In genomic region chr13:91741925-91742324, GRCh38 we compare ENCODE assay signal across 31 cellular contexts.
"Had no signal": no experiment of that assay in that cellular context is flagged by ENCODE, and none has a peak within 500 bp of the region (broad histone marks: within the 10 kb centered on the region; RNA-seq: fewer than 3 reads in every experiment).

No MANE protein-coding gene starts in this region.

- H3K4me1 Mint-ChIP-seq: activated CD4-positive, alpha-beta memory T cell treated with anti-CD3 and anti-CD28 coated beads, Interleukin-2, amount 10 ng/mL, durations not matched to agents 7 days and 5 days; activated CD8-positive, alpha-beta memory T cell treated with anti-CD3 and anti-CD28 coated beads, Interleukin-2, amount 10 ng/mL, durations not matched to agents 7 days and 5 days; activated naive CD4-positive, alpha-beta T cell treated with anti-CD3 and anti-CD28 coated beads, Interleukin-2, amount 10 ng/mL, durations not matched to agents 7 days and 5 days; activated naive CD8-positive, alpha-beta T cell treated with anti-CD3 and anti-CD28 coated beads, Interleukin-2, amount 50 U/mL, for 24 hours had no signal

- H3K27me3 Mint-ChIP-seq: activated CD4-positive, alpha-beta memory T cell treated with anti-CD3 and anti-CD28 coated beads, Interleukin-2, amount 10 ng/mL, durations not matched to agents 7 days and 5 days; activated CD8-positive, alpha-beta memory T cell treated with anti-CD3 and anti-CD28 coated beads, Interleukin-2, amount 10 ng/mL, durations not matched to agents 7 days and 5 days; activated naive CD4-positive, alpha-beta T cell treated with anti-CD3 and anti-CD28 coated beads, Interleukin-2, amount 10 ng/mL, durations not matched to agents 7 days and 5 days; activated naive CD8-positive, alpha-beta T cell treated with anti-CD3 and anti-CD28 coated beads, Interleukin-2, amount 50 U/mL, for 24 hours had no signal

- H3K36me3 Mint-ChIP-seq: activated CD8-positive, alpha-beta memory T cell treated with anti-CD3 and anti-CD28 coated beads, Interleukin-2, amount 10 ng/mL, durations not matched to agents 7 days and 5 days; activated naive CD4-positive, alpha-beta T cell treated with anti-CD3 and anti-CD28 coated beads, Interleukin-2, amount 10 ng/mL, durations not matched to agents 7 days and 5 days; activated naive CD8-positive, alpha-beta T cell had no signal

- ATAC-seq: activated CD8-positive, alpha-beta memory T cell treated with anti-CD3 and anti-CD28 coated beads, Interleukin-2, amount 10 ng/mL, durations not matched to agents 7 days and 5 days; activated naive CD8-positive, alpha-beta T cell treated with anti-CD3 and anti-CD28 coated beads, Interleukin-2, amount 50 U/mL, for 24 hours; Right ventricle myocardium inferior had no signal

- H3K4me3 ChIP-seq: PC-9 had no signal

- H3K27ac ChIP-seq: brain microvascular endothelial cell, PC-9, RWPE1, VCaP had no signal

- H3K36me3 ChIP-seq: brain microvascular endothelial cell had no signal

- H3K4me3 Mint-ChIP-seq: activated CD4-positive, alpha-beta memory T cell treated with anti-CD3 and anti-CD28 coated beads, Interleukin-2, amount 10 ng/mL, durations not matched to agents 7 days and 5 days; activated CD8-positive, alpha-beta memory T cell treated with anti-CD3 and anti-CD28 coated beads, Interleukin-2, amount 10 ng/mL, durations not matched to agents 7 days and 5 days; activated naive CD4-positive, alpha-beta T cell treated with anti-CD3 and anti-CD28 coated beads, Interleukin-2, amount 10 ng/mL, durations not matched to agents 7 days and 5 days; activated naive CD8-positive, alpha-beta T cell; activated naive CD8-positive, alpha-beta T cell treated with anti-CD3 and anti-CD28 coated beads, Interleukin-2, amount 50 U/mL, for 24 hours had no signal

- DNase-seq: activated CD4-positive, alpha-beta memory T cell treated with anti-CD3 and anti-CD28 coated beads, Interleukin-2, amount 10 ng/mL, durations not matched to agents 7 days and 5 days; activated CD4-positive, alpha-beta T cell treated with anti-CD3 and anti-CD28 coated beads for 1 hour; activated CD4-positive, alpha-beta T cell treated with anti-CD3 and anti-CD28 coated beads for 48 hours; activated CD4-positive, CD25-positive, alpha-beta regulatory T cell; activated CD8-positive, alpha-beta memory T cell treated with anti-CD3 and anti-CD28 coated beads for 24 hours; activated CD8-positive, alpha-beta memory T cell treated with anti-CD3 and anti-CD28 coated beads, Interleukin-2, amount 10 ng/mL, durations not matched to agents 7 days and 5 days; activated CD8-positive, alpha-beta memory T cell treated with anti-CD3 and anti-CD28 coated beads, Interleukin-2, amount 50 U/mL, for 48 hours; activated effector memory CD4-positive, alpha-beta T cell treated with Interleukin-2 at 50 U/mL for 16 hours; activated naive CD4-positive, alpha-beta T cell treated with anti-CD3 and anti-CD28 coated beads, Interleukin-2, amount 10 ng/mL, durations not matched to agents 7 days and 5 days; activated naive CD8-positive, alpha-beta T cell treated with anti-CD3 and anti-CD28 coated beads, Interleukin-2, amount 50 U/mL, for 24 hours; activated T-cell treated with anti-CD3 and anti-CD28 coated beads, Interleukin-2, amount 50 U/mL, for 48 hours; aorta; brain microvascular endothelial cell; central memory CD4-positive, alpha-beta T cell; NCI-H1105; NCI-H1417 treated with DMSO at 0.1 percent for 48 hours; NCI-H187 treated with DMSO at 0.1 percent for 48 hours; NCI-H2081; NCI-H345; NCI-H524 treated with DMSO at 0.1 percent for 48 hours; NCI-H748 treated with DMSO at 0.1 percent for 48 hours; NK-92 treated with Interleukin-12 subunit alpha and Interleukin-12 subunit beta, amount 100 ng/mL, for 24 hours; PC-9; SW 1271; T-helper 1 cell; T-helper 2 cell; T-helper 9 cell had no signal

- H3K27me3 ChIP-seq: brain microvascular endothelial cell had no signal

- H3K27ac Mint-ChIP-seq: activated CD4-positive, alpha-beta memory T cell treated with anti-CD3 and anti-CD28 coated beads, Interleukin-2, amount 10 ng/mL, durations not matched to agents 7 days and 5 days; activated CD8-positive, alpha-beta memory T cell treated with anti-CD3 and anti-CD28 coated beads, Interleukin-2, amount 10 ng/mL, durations not matched to agents 7 days and 5 days; activated naive CD4-positive, alpha-beta T cell treated with anti-CD3 and anti-CD28 coated beads, Interleukin-2, amount 10 ng/mL, durations not matched to agents 7 days and 5 days; activated naive CD8-positive, alpha-beta T cell; activated naive CD8-positive, alpha-beta T cell treated with anti-CD3 and anti-CD28 coated beads, Interleukin-2, amount 50 U/mL, for 24 hours had no signal

- H3K9me3 Mint-ChIP-seq: activated CD4-positive, alpha-beta memory T cell treated with anti-CD3 and anti-CD28 coated beads, Interleukin-2, amount 10 ng/mL, durations not matched to agents 7 days and 5 days; activated naive CD4-positive, alpha-beta T cell treated with anti-CD3 and anti-CD28 coated beads, Interleukin-2, amount 10 ng/mL, durations not matched to agents 7 days and 5 days; activated naive CD8-positive, alpha-beta T cell treated with anti-CD3 and anti-CD28 coated beads, Interleukin-2, amount 50 U/mL, for 24 hours had no signal
